Comparison of ENCODE assay signal across 23 cellular contexts in genomic region chr3:70996082-70996481, GRCh38.
"Had no signal": no experiment of that assay in that cellular context is flagged by ENCODE, and none has a peak within 500 bp of the region (broad histone marks: within the 10 kb centered on the region; RNA-seq: fewer than 3 reads in every experiment).

No MANE protein-coding gene starts in this region.

- H3K27me3 Mint-ChIP-seq: central memory CD8-positive, alpha-beta T cell; stimulated activated naive CD8-positive, alpha-beta T cell treated with anti-CD3 and anti-CD28 coated beads, Interleukin-15, Interleukin-2, amounts not matched to agents 100 ng/mL and 50 ng/mL, for 24 hours had no signal

- H3K4me1 ChIP-seq: breast epithelium had no signal

- H3K27ac ChIP-seq: breast epithelium, epithelial cell of prostate, heart left ventricle, thyroid gland, upper lobe of right lung, VCaP had no signal

- DNase-seq: activated CD4-positive, alpha-beta T cell treated with anti-CD3 and anti-CD28 coated beads, Interleukin-2, amount 50 U/mL, for 1 hour; activated CD8-positive, alpha-beta memory T cell treated with anti-CD3 and anti-CD28 coated beads for 24 hours; activated CD8-positive, alpha-beta memory T cell treated with anti-CD3 and anti-CD28 coated beads, Interleukin-2, amount 50 U/mL, for 4 hours; activated effector memory CD4-positive, alpha-beta T cell treated with Interleukin-2 at 50 U/mL for 16 hours; activated T-cell treated with anti-CD3 and anti-CD28 coated beads, Interleukin-2, amount 50 U/mL, for 48 hours; amniotic stem cell; cortex of kidney; heart left ventricle; sigmoid colon; stimulated activated CD4-positive, alpha-beta T cell treated with anti-CD3 and anti-CD28 coated beads, Interleukin-4, amount 100 ng/mL, for 1 hour; substantia nigra; thyroid gland; upper lobe of right lung had no signal

- ATAC-seq: activated CD4-positive, CD25-positive, alpha-beta regulatory T cell treated with anti-CD3 and anti-CD28 coated beads, Interleukin-2, amount 50 U/mL, for 24 hours; activated naive CD4-positive, alpha-beta T cell treated with anti-CD3 and anti-CD28 coated beads, Interleukin-2, amount 50 U/mL, for 72 hours; gastroesophageal sphincter; heart left ventricle; SK-N-SH treated with all-trans-retinoic acid at 6 μM for 48 hours; upper lobe of right lung had no signal

- H3K9me3 Mint-ChIP-seq: activated naive CD4-positive, alpha-beta T cell treated with anti-CD3 and anti-CD28 coated beads, Interleukin-2, amount 50 U/mL, for 72 hours; central memory CD8-positive, alpha-beta T cell; stimulated activated naive CD8-positive, alpha-beta T cell treated with anti-CD3 and anti-CD28 coated beads, Interleukin-15, Interleukin-2, amounts not matched to agents 100 ng/mL and 50 ng/mL, for 24 hours; T-helper 2 cell treated with Interferon-gamma antibody and Interleukin-4, amounts not matched to agents 5 μg/mL and 100 μg/mL, for 36 hours had no signal

- H3K4me3 ChIP-seq: breast epithelium, gastroesophageal sphincter, heart left ventricle, sigmoid colon, thyroid gland, upper lobe of right lung had no signal

- H3K27me3 ChIP-seq: breast epithelium, gastroesophageal sphincter, heart left ventricle, sigmoid colon, thyroid gland, upper lobe of right lung had no signal

- H3K9me3 ChIP-seq: breast epithelium, gastroesophageal sphincter, heart left ventricle, sigmoid colon, thyroid gland, upper lobe of right lung had no signal

- H3K27ac Mint-ChIP-seq: T-helper 2 cell treated with Interferon-gamma antibody and Interleukin-4, amounts not matched to agents 5 μg/mL and 100 μg/mL, for 36 hours had no signal

- H3K36me3 ChIP-seq: breast epithelium, thyroid gland had no signal

- H3K4me3 Mint-ChIP-seq: central memory CD8-positive, alpha-beta T cell; stimulated activated naive CD8-positive, alpha-beta T cell treated with anti-CD3 and anti-CD28 coated beads, Interleukin-15, Interleukin-2, amounts not matched to agents 100 ng/mL and 50 ng/mL, for 24 hours; T-helper 2 cell treated with Interferon-gamma antibody and Interleukin-4, amounts not matched to agents 5 μg/mL and 100 μg/mL, for 36 hours had no signal
